ENCODE assay signal across 10 cellular contexts in genomic region chr18:62663731-62664336, GRCh38. TPM values are rescaled to one million over a fixed set of nuclear protein-coding genes. Genes with fewer than 3 reads are reported as not detected.
DNase-seq lines count a peak whose midpoint lies in the region; ATAC-seq, FAIRE-seq and TF ChIP-seq lines count a peak whose summit lies in the region.
"Had no signal": no experiment of that assay in that cellular context is flagged by ENCODE, and none has a peak within 500 bp of the region (broad histone marks: within the 10 kb centered on the region; RNA-seq: fewer than 3 reads in every experiment).

No MANE protein-coding gene starts in this region.

- peak overlapping the region; percentile 73 for H2AFZ ChIP-seq in K562 (ENCODE audit: low read depth, low read length)

- H3K9me1 ChIP-seq in K562 (ENCODE audit: control insufficient read depth, insufficient read depth, low read length): no peaks in the 10 kb centered on the region

- peak; percentile 98 for FAIRE-seq in K562 (lab: Jason Lieb, UNC)

- no peak for DNase-seq in natural killer cell treated with Interleukin-12 subunit alpha and Interleukin-12 subunit beta and Interleukin-15 and Interleukin-18, amount 100 ng/mL, for 72 hours (ENCODE audit: low spot score)
- DNase-seq in natural killer cell (no peak), K562 (ENCODE audit: extremely low read depth in 1 of 4, low spot score in 3 of 4) (peak; percentile 58 to 90 (median 72)), upper lobe of right lung (peak; percentile 20), left colon (no peak)
- no peak for DNase-seq in activated CD4-positive, alpha-beta T cell treated with anti-CD3 and anti-CD28 coated beads for 36 hours
- DNase-seq in stimulated activated CD4-positive, alpha-beta T cell treated with anti-CD3 and anti-CD28 coated beads, Interleukin-2, amount 100 ng/mL, for 48 hours: no peak
- DNase-seq: SIG-M5 had no signal

- no TSS peak for BruUV-seq in K562 (replicated peaks; lab: Mats Ljungman, UMichigan)

- no peaks in the 10 kb centered on the region for H3K36me3 Mint-ChIP-seq in natural killer cell treated with Interleukin-12 subunit alpha and Interleukin-12 subunit beta and Interleukin-15 and Interleukin-18, amount 100 ng/mL, for 72 hours
- no peaks in the 10 kb centered on the region for H3K36me3 Mint-ChIP-seq in natural killer cell
- no peaks in the 10 kb centered on the region for H3K36me3 Mint-ChIP-seq in activated CD4-positive, alpha-beta T cell treated with anti-CD3 and anti-CD28 coated beads for 36 hours (ENCODE audit: low read depth)

- H3K27ac ChIP-seq in K562 (ENCODE audit: extremely low read depth, low read depth, low read length): peak overlapping the region; percentile 73
- no peak overlapping the region for H3K27ac ChIP-seq in upper lobe of right lung
- H3K27ac ChIP-seq: BLaER1 had no signal

- POLR2A ChIA-PET in K562 (lab: Yijun Ruan, JAX): interaction anchor here (0.8 kb wide), 1 partner anchor 20 kb away, joined by 3 read pairs; no protein-coding TSS in a partner anchor
- POLR2A ChIA-PET in activated CD4-positive, alpha-beta T cell treated with anti-CD3 and anti-CD28 coated beads for 36 hours (lab: Charles Lee): no interaction called here

- no peak for TF ChIP-seq CTCF in natural killer cell (IDR thresholded peaks at IDR 0.05)
- TF ChIP-seq CTCF in K562 (IDR thresholded peaks at IDR 0.05 in 2 of 3, conservative IDR thresholded peaks at IDR 0.05 in 1 of 3; ENCODE audit: insufficient read depth in 2 of 3, low read depth in 1 of 3, low read length in 3 of 3): no peak
- TF ChIP-seq CTCF in upper lobe of right lung (IDR thresholded peaks at IDR 0.05): no peak

- no peak overlapping the region for H3K27ac Mint-ChIP-seq in natural killer cell treated with Interleukin-12 subunit alpha and Interleukin-12 subunit beta and Interleukin-15 and Interleukin-18, amount 100 ng/mL, for 72 hours
- H3K27ac Mint-ChIP-seq in natural killer cell: no peak overlapping the region
- no peak overlapping the region for H3K27ac Mint-ChIP-seq in activated CD4-positive, alpha-beta T cell treated with anti-CD3 and anti-CD28 coated beads for 36 hours

- WGBS in K562 (ENCODE audit: insufficient coverage, low coverage, missing lambda C conversion rate): 1% methylated on average over 4 of the region's 5 CpGs

- TF ChIP-seq POLR2A in K562 (conservative IDR thresholded peaks at IDR 0.05): no peak

- ATAC-seq in natural killer cell treated with Interleukin-12 subunit alpha and Interleukin-12 subunit beta and Interleukin-15 and Interleukin-18, amount 100 ng/mL, for 72 hours: peak; percentile 43 to 91
- ATAC-seq in natural killer cell (no peak), HG03175 (IDR thresholded peaks at IDR 0.05; ENCODE audit: unreplicated experiment) (peak; percentile 76), K562 (peak; percentile 98), upper lobe of right lung (no peak), left colon (no peak)
- no peak for ATAC-seq in activated CD4-positive, alpha-beta T cell treated with anti-CD3 and anti-CD28 coated beads for 36 hours

- in situ Hi-C loops in K562 (cut with MboI): no loop called here

- TF ChIP-seq EP300 in K562 (IDR thresholded peaks at IDR 0.05; ENCODE audit: low read length): peak; percentile 82; the same call in 1 of the 2 replicates

- H3K4me3 Mint-ChIP-seq in natural killer cell treated with Interleukin-12 subunit alpha and Interleukin-12 subunit beta and Interleukin-15 and Interleukin-18, amount 100 ng/mL, for 72 hours: no peak overlapping the region
- H3K4me3 Mint-ChIP-seq in natural killer cell: no peak overlapping the region
- H3K4me3 Mint-ChIP-seq in activated CD4-positive, alpha-beta T cell treated with anti-CD3 and anti-CD28 coated beads for 36 hours: no peak overlapping the region

- no peaks in the 10 kb centered on the region for H4K20me1 ChIP-seq in K562 (replicated peaks; ENCODE audit: control insufficient read depth, insufficient read depth, low read length)
- H4K20me1 ChIP-seq: BLaER1 had no signal

- H3K9me3 ChIP-seq in K562 (replicated peaks; ENCODE audit: control insufficient read depth, insufficient read depth, low read depth, low read length) (no peaks in the 10 kb centered on the region), upper lobe of right lung (no peaks in the 10 kb centered on the region)
- H3K9me3 ChIP-seq: BLaER1 had no signal

- TF ChIP-seq RAD21 in K562 (CRISPR knock-in tag; conservative IDR thresholded peaks at IDR 0.05 in 1 of 2, IDR thresholded peaks at IDR 0.05 in 1 of 2): 0 out of 4 replicates have a peak, but pooled peaks of 1 of the 2 experiments have one; percentile 5

- H3K9ac ChIP-seq in K562 (ENCODE audit: insufficient read depth in 1 of 2, low read depth in 2 of 2, low read length in 2 of 2): no peak overlapping the region
- H3K9ac ChIP-seq: BLaER1 had no signal

- intact Hi-C loops in natural killer cell (cut with micrococcal nuclease): no loop called here
- intact Hi-C loops in K562 (cut with micrococcal nuclease): no loop called here
- intact Hi-C loops in upper lobe of right lung (cut with DNase I): no loop called here
- intact Hi-C loops in activated CD4-positive, alpha-beta T cell treated with anti-CD3 and anti-CD28 coated beads for 36 hours (cut with DNase I, micrococcal nuclease): no loop called here
- intact Hi-C loops in left colon (cut with DNase I, micrococcal nuclease): no loop called here

- no peaks in the 10 kb centered on the region for H3K4me1 Mint-ChIP-seq in natural killer cell treated with Interleukin-12 subunit alpha and Interleukin-12 subunit beta and Interleukin-15 and Interleukin-18, amount 100 ng/mL, for 72 hours (ENCODE audit: low read depth in 2 of 2)
- no peaks in the 10 kb centered on the region for H3K4me1 Mint-ChIP-seq in natural killer cell
- no peaks in the 10 kb centered on the region for H3K4me1 Mint-ChIP-seq in activated CD4-positive, alpha-beta T cell treated with anti-CD3 and anti-CD28 coated beads for 36 hours

- no peaks in the 10 kb centered on the region for H3K27me3 ChIP-seq in K562 (ENCODE audit: control insufficient read depth in 2 of 2, insufficient read depth in 2 of 2, low read length in 2 of 2)
- H3K27me3 ChIP-seq in upper lobe of right lung: no peaks in the 10 kb centered on the region
- H3K27me3 ChIP-seq: BLaER1 had no signal

- peaks cover 0 to 7% of the 10 kb centered on the region in 2 donors for H3K27me3 Mint-ChIP-seq in natural killer cell treated with Interleukin-12 subunit alpha and Interleukin-12 subunit beta and Interleukin-15 and Interleukin-18, amount 100 ng/mL, for 72 hours
- no peaks in the 10 kb centered on the region for H3K27me3 Mint-ChIP-seq in natural killer cell (ENCODE audit: low read depth in 2 of 2)
- no peaks in the 10 kb centered on the region for H3K27me3 Mint-ChIP-seq in activated CD4-positive, alpha-beta T cell treated with anti-CD3 and anti-CD28 coated beads for 36 hours

- H3K4me1 ChIP-seq in K562 (replicated peaks in 1 of 2; ENCODE audit: control insufficient read depth in 2 of 2, insufficient read depth in 2 of 2, low read length in 2 of 2): peaks cover 3 to 18% of the 10 kb centered on the region in 2 experiments; a peak in 3 of 5 replicates
- no peaks in the 10 kb centered on the region for H3K4me1 ChIP-seq in upper lobe of right lung

- CTCF ChIA-PET in K562 (lab: Yijun Ruan, JAX; ENCODE audit: low intra/inter-chr PET ratio): interaction anchor here (0.6 kb wide), 1 partner anchor 237 kb away, joined by 3 read pairs; no protein-coding TSS in a partner anchor
- CTCF ChIA-PET in activated CD4-positive, alpha-beta T cell treated with anti-CD3 and anti-CD28 coated beads for 36 hours (lab: Charles Lee): interaction anchor here (0.6 to 1.0 kb wide), 6 partner anchors 9 to 324 kb away, joined by 3 to 4 read pairs (median 3); no protein-coding TSS in a partner anchor

- H3K4me3 ChIP-seq in K562: no peak overlapping the region
- H3K4me3 ChIP-seq in upper lobe of right lung: no peak overlapping the region
- H3K4me3 ChIP-seq: BLaER1 had no signal

- peak overlapping the region; percentile 22 for H3K4me2 ChIP-seq in K562 (ENCODE audit: insufficient read depth, low read length)
- H3K4me2 ChIP-seq: BLaER1 had no signal

- no peaks in the 10 kb centered on the region for H3K36me3 ChIP-seq in K562 (ENCODE audit: control insufficient read depth, insufficient read depth, low read length)
- H3K36me3 ChIP-seq in upper lobe of right lung: no peaks in the 10 kb centered on the region
- H3K36me3 ChIP-seq: BLaER1 had no signal

- H3K79me2 ChIP-seq in K562 (ENCODE audit: control insufficient read depth, insufficient read depth, low read length): no peaks in the 10 kb centered on the region

- H3K9me3 Mint-ChIP-seq in natural killer cell treated with Interleukin-12 subunit alpha and Interleukin-12 subunit beta and Interleukin-15 and Interleukin-18, amount 100 ng/mL, for 72 hours: no peaks in the 10 kb centered on the region
- H3K9me3 Mint-ChIP-seq in natural killer cell: no peaks in the 10 kb centered on the region
- no peaks in the 10 kb centered on the region for H3K9me3 Mint-ChIP-seq in activated CD4-positive, alpha-beta T cell treated with anti-CD3 and anti-CD28 coated beads for 36 hours (ENCODE audit: low read depth)

TF ChIP-seq in K562, 482 proteins besides CTCF, POLR2A, EP300 and RAD21 (continues in another document):
- no peak for TF ChIP-seq POLR3G (IDR thresholded peaks at IDR 0.05; ENCODE audit: extremely low read depth, insufficient read length, insufficient replicate concordance)

RNA-seq across cellular contexts. Expression of gene PHLPP1, which starts 51.5 kb away (rescaled TPM):
- total RNA-seq in natural killer cell treated with Interleukin-12 subunit alpha and Interleukin-12 subunit beta and Interleukin-15 and Interleukin-18, amount 100 ng/mL, for 72 hours: 10 to 100 TPM in 1 of 2 donors, 1 to 10 TPM in 1; 8.3 to 12.7 TPM
- total RNA-seq in natural killer cell (10 to 100 TPM; 12.1 to 14.8 (median 12.2) TPM), K562 (2014; rRNA removed) (4.9 and 5.8 TPM in 2 replicates), K562 (2014; rRNA removed; fragmentation: Illumina TruSeq; extraction: Trizol) (4.5 and 4.6 TPM in 2 replicates), K562 (2015; rRNA removed; fragmentation: Illumina TruSeq; extraction: Trizol) (4.5 and 5.9 TPM in 2 replicates), K562 (2021) (7.6 and 9.0 TPM in 2 replicates), upper lobe of right lung (11.9 TPM), left colon (10 to 100 TPM; 21.4 to 22.9 TPM)
- 30.9 and 39.4 TPM in 2 replicates for total RNA-seq in K562 (2011; cell fraction: chromatin; rRNA removed; ENCODE audit: low replicate concordance)
- total RNA-seq in K562 (2011; cell fraction: nucleolus; rRNA removed): 13.0 and 15.7 TPM in 2 replicates
- 12.4 and 12.5 TPM in 2 replicates for total RNA-seq in K562 (2011; cell fraction: nucleoplasm; rRNA removed)
- polyA plus RNA-seq in K562 (2011; rRNA removed) (3.4 and 6.0 TPM in 2 replicates), K562 (2014; fragmentation: Illumina TruSeq; extraction: Trizol) (4.8 and 7.2 TPM in 2 replicates), K562 (2014; fragmentation: Nextera tagmentation; extraction: Ambion mirVana) (under 1 TPM; 0.56 TPM), K562 (2014; rRNA removed) (2.6 and 2.8 TPM in 2 replicates)
- polyA plus RNA-seq in K562 (2011; cell fraction: cytosol; rRNA removed): 3.4 and 4.6 TPM in 2 replicates
- polyA plus RNA-seq in K562 (2011; cell fraction: nucleus; rRNA removed): 5.6 and 7.3 TPM in 2 replicates
- polyA plus RNA-seq in K562 (2012): 5.3 and 5.6 TPM in 2 replicates
- polyA minus RNA-seq in K562 (2011; rRNA and poly(A)+ RNA removed): 20.7 and 42.8 TPM in 2 replicates
- 11.4 and 14.5 TPM in 2 replicates for polyA minus RNA-seq in K562 (2011; cell fraction: cytosol; rRNA and poly(A)+ RNA removed)
- 10.1 and 27.2 TPM in 2 replicates for polyA minus RNA-seq in K562 (2011; cell fraction: nucleus; rRNA and poly(A)+ RNA removed)
- 1 to 10 TPM; 6.8 to 8.5 TPM for total RNA-seq in activated CD4-positive, alpha-beta T cell treated with anti-CD3 and anti-CD28 coated beads for 36 hours

Comparison
In these comparisons a context has a peak if more than half of its experiments do, and no peak if none do; other contexts are left out.
1. ATAC-seq: peak in natural killer cell treated with Interleukin-12 subunit alpha and Interleukin-12 subunit beta and Interleukin-15 and Interleukin-18, amount 100 ng/mL, for 72 hours (2 of 2), HG03175 (single experiment) and K562 (single experiment); none in natural killer cell (0 of 3), upper lobe of right lung (single experiment), activated CD4-positive, alpha-beta T cell treated with anti-CD3 and anti-CD28 coated beads for 36 hours (single experiment) and left colon (single experiment).
2. DNase-seq: peak in K562 (4 of 4) and upper lobe of right lung (single experiment); none in natural killer cell treated with Interleukin-12 subunit alpha and Interleukin-12 subunit beta and Interleukin-15 and Interleukin-18, amount 100 ng/mL, for 72 hours (single experiment), natural killer cell (single experiment), activated CD4-positive, alpha-beta T cell treated with anti-CD3 and anti-CD28 coated beads for 36 hours (single experiment), left colon (0 of 2) and stimulated activated CD4-positive, alpha-beta T cell treated with anti-CD3 and anti-CD28 coated beads, Interleukin-2, amount 100 ng/mL, for 48 hours (0 of 2).